In the genomic region with DNA sequence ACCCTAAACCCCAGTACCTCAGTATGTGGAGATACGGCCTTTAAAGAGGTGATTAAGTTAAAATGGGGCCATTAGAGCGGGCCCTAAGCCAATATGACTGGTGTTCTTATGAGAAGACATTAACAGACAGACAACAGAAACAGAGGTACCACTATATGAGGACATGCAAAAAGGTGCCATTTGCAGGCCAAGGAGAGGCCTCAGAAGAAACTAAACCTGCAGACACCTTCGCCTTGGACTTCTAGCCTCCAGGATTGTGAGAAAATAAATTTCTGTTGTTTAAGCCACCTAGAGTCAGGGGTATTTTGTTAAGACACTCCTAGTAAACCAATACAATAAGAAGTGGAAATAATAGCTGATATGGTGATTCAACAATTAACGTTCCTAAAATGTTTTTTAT, we compare ENCODE assay signal across 24 cellular contexts. TPM values are rescaled to one million over a fixed set of nuclear protein-coding genes. Genes with fewer than 3 reads are reported as not detected.
"Had no signal": no experiment of that assay in that cellular context is flagged by ENCODE, and none has a peak within 500 bp of the region (broad histone marks: within the 10 kb centered on the region; RNA-seq: fewer than 3 reads in every experiment).

No MANE protein-coding gene starts in this region.

- H3K4me1 ChIP-seq: parathyroid adenoma, testis had no signal

- H3K36me3 ChIP-seq: right atrium auricular region, stomach, thyroid gland, vagina had no signal

- H3K4me3 ChIP-seq: skin epidermis, testis, thyroid gland, vagina had no signal

- ATAC-seq: left cardiac atrium; left lobe of liver; naive thymus-derived CD8-positive, alpha-beta T cell; sciatic nerve; stimulated activated naive B cell treated with anti-CD40 and anti-IgM and Interleukin-4, amounts not matched to agents 10 μg/mL and 1 μg/mL and 100 μg/mL, for 72 hours; stimulated activated naive CD8-positive, alpha-beta T cell treated with anti-CD3 and anti-CD28 coated beads, Interleukin-15, Interleukin-2, amounts not matched to agents 100 U/mL and 50 U/mL, for 24 hours had no signal

- H3K9me3 ChIP-seq: stomach, testis, thyroid gland, vagina had no signal

- DNase-seq: hypothalamus; islet precursor cell; kidney glomerular epithelial cell; left cardiac atrium; mammary epithelial cell; mesenchymal stem cell; naive thymus-derived CD8-positive, alpha-beta T cell; nucleus accumbens; stimulated activated CD4-positive, alpha-beta T cell treated with anti-CD3 and anti-CD28 coated beads, Interleukin-12 subunit alpha, Interleukin-12 subunit beta, amount 100 ng/mL, for 4 hours; stimulated activated CD4-positive, alpha-beta T cell treated with anti-CD3 and anti-CD28 coated beads, Interleukin-15, amount 100 ng/mL, for 24 hours; stimulated activated CD4-positive, alpha-beta T cell treated with anti-CD3 and anti-CD28 coated beads, Interleukin-2, amount 100 ng/mL, for 24 hours; stimulated activated CD4-positive, alpha-beta T cell treated with anti-CD3 and anti-CD28 coated beads, Interleukin-4, amount 100 ng/mL, for 1 hour; stimulated activated naive B cell treated with anti-CD40 and anti-IgM and Interleukin-4, amounts not matched to agents 10 μg/mL and 1 μg/mL and 100 μg/mL, for 72 hours; stimulated activated naive CD8-positive, alpha-beta T cell treated with anti-CD3 and anti-CD28 coated beads, Interleukin-15, Interleukin-2, amounts not matched to agents 100 U/mL and 50 U/mL, for 24 hours; stomach; testis; thyroid gland; trophoblast cell had no signal

- H3K27ac ChIP-seq: parathyroid adenoma, skin epidermis, stomach, testis, thyroid gland, vagina had no signal

- H3K27me3 ChIP-seq: right atrium auricular region, testis, thyroid gland, vagina had no signal

RNA-seq across cellular contexts. Expression of a gene that starts 32.6 kb away (rescaled TPM):
- total RNA-seq: naive thymus-derived CD8-positive, alpha-beta T cell had no signal
- polyA plus RNA-seq: naive thymus-derived CD8-positive, alpha-beta T cell had no signal
